In genomic region chr11:36985562-36985961, GRCh38 we compare ENCODE assay signal across 29 cellular contexts.
"Had no signal": no experiment of that assay in that cellular context is flagged by ENCODE, and none has a peak within 500 bp of the region (broad histone marks: within the 10 kb centered on the region; RNA-seq: fewer than 3 reads in every experiment).

No MANE protein-coding gene starts in this region.

- H3K27me3 Mint-ChIP-seq: dendritic cell treated with granulocyte-macrophage colony-stimulating factor and Interleukin-4, amounts not matched to agents 40 ng/mL and 50 ng/mL, for 4 days; effector memory CD8-positive, alpha-beta T cell had no signal

- H3K27ac ChIP-seq: colonic mucosa, coronary artery, dorsolateral prefrontal cortex, epithelial cell of prostate, esophagus muscularis mucosa, esophagus squamous epithelium, foreskin keratinocyte, gastrocnemius medialis, gastroesophageal sphincter, heart left ventricle, heart right ventricle had no signal

- ATAC-seq: effector memory CD8-positive, alpha-beta T cell; esophagus mucosa; foreskin keratinocyte; gastrocnemius medialis; gastroesophageal sphincter; heart left ventricle; heart right ventricle had no signal

- DNase-seq: colonic mucosa; cortex of kidney; dermis blood vessel endothelial cell; dorsolateral prefrontal cortex; effector CD4-positive, alpha-beta T cell; effector CD8-positive, alpha-beta T cell; effector memory CD4-positive, alpha-beta T cell; effector memory CD8-positive, alpha-beta T cell; endodermal cell; erythroblast; esophagus squamous epithelium; foreskin fibroblast; foreskin keratinocyte; foreskin melanocyte; gastrocnemius medialis; glutamatergic neuron; head of caudate nucleus; heart left ventricle; heart right ventricle had no signal

- H3K36me3 ChIP-seq: colonic mucosa, esophagus muscularis mucosa, esophagus squamous epithelium, gastrocnemius medialis, gastroesophageal sphincter, heart left ventricle, heart right ventricle had no signal

- FAIRE-seq: colon, endometrium, endothelial cell of umbilical vein, frontal cortex had no signal

- H3K4me3 ChIP-seq: colonic mucosa, coronary artery, dorsolateral prefrontal cortex, esophagus muscularis mucosa, esophagus squamous epithelium, gastrocnemius medialis, gastroesophageal sphincter, heart left ventricle, heart right ventricle had no signal

- H3K27ac Mint-ChIP-seq: dendritic cell treated with granulocyte-macrophage colony-stimulating factor and Interleukin-4, amounts not matched to agents 40 ng/mL and 50 ng/mL, for 4 days; effector memory CD8-positive, alpha-beta T cell; endodermal cell had no signal

- H3K4me1 ChIP-seq: colonic mucosa, esophagus muscularis mucosa, esophagus squamous epithelium, foreskin keratinocyte, gastrocnemius medialis, gastroesophageal sphincter, heart left ventricle, heart right ventricle had no signal

- H3K9me3 ChIP-seq: colonic mucosa, esophagus squamous epithelium, gastrocnemius medialis had no signal

- H3K4me3 Mint-ChIP-seq: dendritic cell treated with granulocyte-macrophage colony-stimulating factor and Interleukin-4, amounts not matched to agents 40 ng/mL and 50 ng/mL, for 4 days; effector memory CD8-positive, alpha-beta T cell; endodermal cell had no signal

- H3K27me3 ChIP-seq: colonic mucosa, dorsolateral prefrontal cortex, esophagus muscularis mucosa, esophagus squamous epithelium, foreskin keratinocyte, gastrocnemius medialis, gastroesophageal sphincter, heart left ventricle, heart right ventricle had no signal
